ENCODE assay signal across 21 cellular contexts in the genomic region with DNA sequence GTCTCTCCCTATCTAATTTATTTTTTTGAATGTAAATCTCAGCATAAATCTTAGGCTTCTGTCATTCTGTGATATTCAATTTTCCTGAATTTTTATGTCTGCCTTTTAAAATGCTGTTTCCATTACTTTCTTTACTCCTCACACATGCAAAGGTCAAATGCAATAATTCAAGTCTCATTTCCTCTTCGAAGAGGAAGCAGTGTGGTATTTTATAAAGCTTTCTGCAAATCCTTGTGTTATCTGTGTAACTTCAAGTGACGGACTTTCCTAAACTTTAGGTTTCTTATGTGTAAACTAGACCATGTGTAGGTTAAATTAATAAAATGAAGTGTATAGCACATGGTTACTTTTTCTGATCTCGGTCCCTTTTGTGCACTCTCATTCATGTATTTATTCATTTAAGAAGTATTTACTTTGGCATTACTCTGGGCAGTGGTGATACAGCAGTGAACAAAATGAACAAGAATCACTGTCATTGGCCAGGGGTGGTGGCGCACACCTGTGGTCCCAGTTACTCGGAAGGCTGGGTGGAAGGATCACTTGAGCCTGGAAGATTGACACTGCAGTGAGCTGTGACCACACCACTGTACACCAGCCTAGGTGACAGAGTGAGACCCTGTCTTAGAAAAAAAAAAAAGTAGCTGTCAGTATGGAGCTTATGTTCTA.
A peak's percentile ranks its signal among the peaks of the same experiment; 100 is the strongest.
DNase-seq lines count a peak whose midpoint lies in the region; ATAC-seq, FAIRE-seq and TF ChIP-seq lines count a peak whose summit lies in the region.
"Had no signal": no experiment of that assay in that cellular context is flagged by ENCODE, and none has a peak within 500 bp of the region (broad histone marks: within the 10 kb centered on the region; RNA-seq: fewer than 3 reads in every experiment).

No MANE protein-coding gene starts in this region.

- peaks cover 6% of the 10 kb centered on the region for H3K36me3 Mint-ChIP-seq in osteocyte (ENCODE audit: unreplicated experiment)

- no peaks in the 10 kb centered on the region for H3K9me3 ChIP-seq in Loucy (ENCODE audit: insufficient read depth, low read depth, low read length)
- H3K9me3 ChIP-seq: BE2C, SK-N-SH had no signal

- no peak overlapping the region for H2AFZ ChIP-seq in Loucy (ENCODE audit: low read length)

- no peaks in the 10 kb centered on the region for H3K9me3 Mint-ChIP-seq in osteocyte (ENCODE audit: unreplicated experiment)

- no peaks in the 10 kb centered on the region for H3K9me2 ChIP-seq in Loucy (replicated peaks; ENCODE audit: low read depth, low read length)
- H3K9me2 ChIP-seq: SK-N-SH had no signal

- H3K4me1 ChIP-seq in Loucy (ENCODE audit: insufficient read depth, low read length, poor library complexity, severe bottlenecking), result peaks cover 27% of the 10 kb centered on the region
- H3K4me1 ChIP-seq: BE2C had no signal

- no peaks in the 10 kb centered on the region for H3K79me2 ChIP-seq in Loucy (ENCODE audit: insufficient read depth, low read length)

- no peaks in the 10 kb centered on the region for H3F3A ChIP-seq in Loucy (ENCODE audit: low read depth)

- H3K4me2 ChIP-seq in Loucy (ENCODE audit: low read depth, low read length, poor library complexity, severe bottlenecking), result peak overlapping the region; percentile 33
- H3K4me2 ChIP-seq: SK-N-SH had no signal

- no peak overlapping the region for H3K9ac ChIP-seq in Loucy (ENCODE audit: low read depth, low read length, poor library complexity, severe bottlenecking)
- H3K9ac ChIP-seq: SK-N-SH had no signal

- no peak overlapping the region for H3K4me3 Mint-ChIP-seq in osteocyte (ENCODE audit: unreplicated experiment)
- H3K4me3 Mint-ChIP-seq: CD4-positive, CD25-positive, alpha-beta regulatory T cell had no signal

- H3K4me3 ChIP-seq in Loucy (ENCODE audit: low read length, poor library complexity, severe bottlenecking), result no peak overlapping the region

- DNase-seq in MV-4-11 (lab: John Stamatoyannopoulos, UW) (peak; percentile 85), osteocyte (ENCODE audit: extremely low spot score, unreplicated experiment) (no peak), amniotic stem cell (lab: John Stamatoyannopoulos, UW) (no peak), NCI-H226 (no peak)
- DNase-seq: BE2C; CD4-positive, CD25-positive, alpha-beta regulatory T cell; EL; GF-D8; H7; MM.1S; NCI-H1105 treated with DMSO at 0.1 percent for 48 hours; NCI-H2081; NCI-H2171 treated with DMSO at 0.1 percent for 48 hours; NCI-H446; NCI-H526; SIG-M5; SK-N-SH had no signal

- H3K27me3 Mint-ChIP-seq in osteocyte (ENCODE audit: unreplicated experiment), result no peaks in the 10 kb centered on the region
- H3K27me3 Mint-ChIP-seq: CD4-positive, CD25-positive, alpha-beta regulatory T cell had no signal

- peak; percentile 74 for FAIRE-seq in colon (lab: Jason Lieb, UNC)

- no peak for ATAC-seq in GM18502 (IDR thresholded peaks at IDR 0.05; ENCODE audit: poor library complexity, unreplicated experiment)
- no peak for ATAC-seq in GM18909 (IDR thresholded peaks at IDR 0.05; ENCODE audit: poor library complexity, unreplicated experiment)

- H3K27ac Mint-ChIP-seq in osteocyte (ENCODE audit: unreplicated experiment), result peak overlapping the region; percentile 83

- TF ChIP-seq CTCF in Loucy (conservative IDR thresholded peaks at IDR 0.05; ENCODE audit: low read length), result no peak
- no peak for TF ChIP-seq CTCF in osteocyte (IDR thresholded peaks at IDR 0.05)

- no peaks in the 10 kb centered on the region for H3K36me3 ChIP-seq in Loucy (ENCODE audit: insufficient read depth, low read length)
- H3K36me3 ChIP-seq: BE2C had no signal

- no peaks in the 10 kb centered on the region for H3K27me3 ChIP-seq in Loucy (ENCODE audit: insufficient read depth, low read length, poor library complexity, severe bottlenecking)
- H3K27me3 ChIP-seq: BE2C had no signal

- no peaks in the 10 kb centered on the region for H4K20me1 ChIP-seq in Loucy (ENCODE audit: insufficient read depth, low read length, poor library complexity, severe bottlenecking)

- H3K4me1 Mint-ChIP-seq in osteocyte (ENCODE audit: unreplicated experiment), result peaks cover 51% of the 10 kb centered on the region
